Comparison of ENCODE assay signal across 23 cellular contexts in the genomic region with DNA sequence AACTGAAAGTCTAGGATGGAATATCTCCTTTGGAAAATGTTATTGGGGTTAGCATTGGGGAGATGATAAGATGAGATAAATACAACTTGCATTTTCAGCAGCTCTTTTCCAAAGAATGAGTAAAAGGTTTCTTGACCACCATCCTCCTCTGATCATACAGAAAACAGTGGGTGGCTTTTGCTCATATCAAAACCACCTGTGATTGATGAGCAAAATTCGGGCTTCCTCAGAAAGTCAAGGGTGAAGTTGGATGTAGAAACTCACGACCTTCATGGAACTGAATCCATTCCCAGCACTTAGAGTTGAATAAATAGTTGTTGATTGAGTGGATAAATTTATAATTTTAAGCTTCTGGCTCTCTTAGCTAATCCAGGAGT.
DNase-seq lines count a peak whose midpoint lies in the region; ATAC-seq and TF ChIP-seq lines count a peak whose summit lies in the region.
"Had no signal": no experiment of that assay in that cellular context is flagged by ENCODE, and none has a peak within 500 bp of the region (broad histone marks: within the 10 kb centered on the region; RNA-seq: fewer than 3 reads in every experiment).

No MANE protein-coding gene starts in this region.

- H3K36me3 ChIP-seq in CD8-positive, alpha-beta T cell (ENCODE audit: insufficient read depth, low read length) = no peaks in the 10 kb centered on the region
- H3K36me3 ChIP-seq: gastrocnemius medialis had no signal

- peaks cover 39% of the 10 kb centered on the region for H3K4me1 Mint-ChIP-seq in activated CD4-positive, alpha-beta T cell treated with anti-CD3 and anti-CD28 coated beads for 36 hours
- peaks cover 35% of the 10 kb centered on the region for H3K4me1 Mint-ChIP-seq in activated CD4-positive, alpha-beta T cell treated with anti-CD3 and anti-CD28 coated beads, Interleukin-2, amount 10 ng/mL, durations not matched to agents 7 days and 5 days
- H3K4me1 Mint-ChIP-seq in activated T-helper 2 cell treated with anti-CD3 and anti-CD28 coated beads, Interferon-gamma antibody, Interleukin-2, Interleukin-4, amounts not matched to agents 10 μg/mL and 5 μg/mL and 100 μg/mL, durations not matched to agents 14 hours and 24 hours and 36 hours (ENCODE audit: low read depth) = peaks cover 37% of the 10 kb centered on the region
- H3K4me1 Mint-ChIP-seq in CD8-positive, alpha-beta T cell (ENCODE audit: low read depth) = peaks cover 23% of the 10 kb centered on the region

- H3K27me3 Mint-ChIP-seq in activated CD4-positive, alpha-beta T cell treated with anti-CD3 and anti-CD28 coated beads for 36 hours = peaks cover 9% of the 10 kb centered on the region
- H3K27me3 Mint-ChIP-seq in activated CD4-positive, alpha-beta T cell treated with anti-CD3 and anti-CD28 coated beads, Interleukin-2, amount 10 ng/mL, durations not matched to agents 7 days and 5 days = peaks cover 26% of the 10 kb centered on the region
- H3K27me3 Mint-ChIP-seq in activated T-helper 2 cell treated with anti-CD3 and anti-CD28 coated beads, Interferon-gamma antibody, Interleukin-2, Interleukin-4, amounts not matched to agents 10 μg/mL and 5 μg/mL and 100 μg/mL, durations not matched to agents 14 hours and 24 hours and 36 hours (ENCODE audit: low read depth) = peaks cover 20% of the 10 kb centered on the region
- H3K27me3 Mint-ChIP-seq in CD8-positive, alpha-beta T cell (ENCODE audit: low read depth) = no peaks in the 10 kb centered on the region

- H3K4me3 Mint-ChIP-seq in activated CD4-positive, alpha-beta T cell treated with anti-CD3 and anti-CD28 coated beads for 36 hours = no peak overlapping the region
- H3K4me3 Mint-ChIP-seq in activated CD4-positive, alpha-beta T cell treated with anti-CD3 and anti-CD28 coated beads, Interleukin-2, amount 10 ng/mL, durations not matched to agents 7 days and 5 days = no peak overlapping the region
- peak overlapping the region; percentile 28 for H3K4me3 Mint-ChIP-seq in activated T-helper 2 cell treated with anti-CD3 and anti-CD28 coated beads, Interferon-gamma antibody, Interleukin-2, Interleukin-4, amounts not matched to agents 10 μg/mL and 5 μg/mL and 100 μg/mL, durations not matched to agents 14 hours and 24 hours and 36 hours (ENCODE audit: low read depth)
- no peak overlapping the region for H3K4me3 Mint-ChIP-seq in CD8-positive, alpha-beta T cell
- H3K4me3 Mint-ChIP-seq: natural killer cell treated with Interleukin-12 subunit alpha and Interleukin-12 subunit beta and Interleukin-15 and Interleukin-18, amount 100 ng/mL, for 72 hours; stimulated activated memory B cell treated with anti-CD40 and anti-IgM and Interleukin-4, amounts not matched to agents 10 μg/mL and 1 μg/mL and 100 μg/mL, for 72 hours had no signal

- H3K27ac Mint-ChIP-seq in activated CD4-positive, alpha-beta T cell treated with anti-CD3 and anti-CD28 coated beads for 36 hours = no peak overlapping the region
- no peak overlapping the region for H3K27ac Mint-ChIP-seq in activated CD4-positive, alpha-beta T cell treated with anti-CD3 and anti-CD28 coated beads, Interleukin-2, amount 10 ng/mL, durations not matched to agents 7 days and 5 days
- H3K27ac Mint-ChIP-seq in activated T-helper 2 cell treated with anti-CD3 and anti-CD28 coated beads, Interferon-gamma antibody, Interleukin-2, Interleukin-4, amounts not matched to agents 10 μg/mL and 5 μg/mL and 100 μg/mL, durations not matched to agents 14 hours and 24 hours and 36 hours = no peak overlapping the region
- no peak overlapping the region for H3K27ac Mint-ChIP-seq in CD8-positive, alpha-beta T cell
- H3K27ac Mint-ChIP-seq: stimulated activated memory B cell treated with anti-CD40 and anti-IgM and Interleukin-4, amounts not matched to agents 10 μg/mL and 1 μg/mL and 100 μg/mL, for 72 hours had no signal

- POLR2A ChIA-PET in activated CD4-positive, alpha-beta T cell treated with anti-CD3 and anti-CD28 coated beads for 36 hours (lab: Charles Lee) = no interaction called here
- POLR2A ChIA-PET in activated CD4-positive, alpha-beta T cell treated with anti-CD3 and anti-CD28 coated beads, Interleukin-2, amount 10 ng/mL, durations not matched to agents 7 days and 5 days (lab: Charles Lee) = no interaction called here
- POLR2A ChIA-PET in CD8-positive, alpha-beta T cell (lab: Charles Lee) = no interaction called here

- no peaks in the 10 kb centered on the region for H3K36me3 Mint-ChIP-seq in activated CD4-positive, alpha-beta T cell treated with anti-CD3 and anti-CD28 coated beads for 36 hours (ENCODE audit: low read depth)
- H3K36me3 Mint-ChIP-seq in activated CD4-positive, alpha-beta T cell treated with anti-CD3 and anti-CD28 coated beads, Interleukin-2, amount 10 ng/mL, durations not matched to agents 7 days and 5 days (ENCODE audit: low read depth) = peaks cover 30% of the 10 kb centered on the region
- H3K36me3 Mint-ChIP-seq in activated T-helper 2 cell treated with anti-CD3 and anti-CD28 coated beads, Interferon-gamma antibody, Interleukin-2, Interleukin-4, amounts not matched to agents 10 μg/mL and 5 μg/mL and 100 μg/mL, durations not matched to agents 14 hours and 24 hours and 36 hours (ENCODE audit: low read depth) = peaks cover 20% of the 10 kb centered on the region
- H3K36me3 Mint-ChIP-seq in CD8-positive, alpha-beta T cell = no peaks in the 10 kb centered on the region
- H3K36me3 Mint-ChIP-seq: stimulated activated memory B cell treated with anti-CD40 and anti-IgM and Interleukin-4, amounts not matched to agents 10 μg/mL and 1 μg/mL and 100 μg/mL, for 72 hours had no signal

- H3K9me3 Mint-ChIP-seq in activated CD4-positive, alpha-beta T cell treated with anti-CD3 and anti-CD28 coated beads for 36 hours (ENCODE audit: low read depth) = peaks cover 14% of the 10 kb centered on the region
- peaks cover 32% of the 10 kb centered on the region for H3K9me3 Mint-ChIP-seq in activated CD4-positive, alpha-beta T cell treated with anti-CD3 and anti-CD28 coated beads, Interleukin-2, amount 10 ng/mL, durations not matched to agents 7 days and 5 days
- peaks cover 33% of the 10 kb centered on the region for H3K9me3 Mint-ChIP-seq in activated T-helper 2 cell treated with anti-CD3 and anti-CD28 coated beads, Interferon-gamma antibody, Interleukin-2, Interleukin-4, amounts not matched to agents 10 μg/mL and 5 μg/mL and 100 μg/mL, durations not matched to agents 14 hours and 24 hours and 36 hours
- H3K9me3 Mint-ChIP-seq in CD8-positive, alpha-beta T cell = peaks cover 3% of the 10 kb centered on the region

- TF ChIP-seq CTCF in CD8-positive, alpha-beta T cell (IDR thresholded peaks at IDR 0.05) = no peak

- H3K27ac ChIP-seq in CD8-positive, alpha-beta T cell (ENCODE audit: low read depth, low read length) = no peak overlapping the region
- H3K27ac ChIP-seq: 22Rv1, gastrocnemius medialis, hepatocyte, skin epidermis, testis had no signal

- no peaks in the 10 kb centered on the region for H3K27me3 ChIP-seq in CD8-positive, alpha-beta T cell (ENCODE audit: insufficient read depth, low read length)
- H3K27me3 ChIP-seq: gastrocnemius medialis, hepatocyte, testis had no signal

- ATAC-seq in activated CD4-positive, alpha-beta T cell treated with anti-CD3 and anti-CD28 coated beads for 36 hours = peak; percentile 62
- ATAC-seq in CD8-positive, alpha-beta T cell = no peak
- ATAC-seq: gastrocnemius medialis, mucosa of descending colon had no signal

- H3K4me3 ChIP-seq in CD8-positive, alpha-beta T cell (ENCODE audit: low read depth, low read length) = no peak overlapping the region
- H3K4me3 ChIP-seq: gastrocnemius medialis, hepatocyte, mucosa of descending colon, skin epidermis, testis had no signal

- intact Hi-C loops in activated CD4-positive, alpha-beta T cell treated with anti-CD3 and anti-CD28 coated beads for 36 hours (cut with DNase I, micrococcal nuclease) = loop anchor here (2.0 to 10.0 kb wide), 4 partner anchors 82 to 1530 kb away; no protein-coding TSS in a partner anchor
- intact Hi-C loops in activated T-helper 2 cell treated with anti-CD3 and anti-CD28 coated beads, Interferon-gamma antibody, Interleukin-2, Interleukin-4, amounts not matched to agents 10 μg/mL and 5 μg/mL and 100 μg/mL, durations not matched to agents 14 hours and 24 hours and 36 hours (cut with micrococcal nuclease) = loop anchor here (2.0 to 10.0 kb wide), 2 partner anchors 16 to 190 kb away; no protein-coding TSS in a partner anchor
- intact Hi-C loops in CD8-positive, alpha-beta T cell (cut with DNase I, micrococcal nuclease) = no loop called here

- CTCF ChIA-PET in activated CD4-positive, alpha-beta T cell treated with anti-CD3 and anti-CD28 coated beads for 36 hours (lab: Charles Lee) = interaction anchor here (0.6 kb wide), 1 partner anchor 14 kb away, joined by 4 read pairs; no protein-coding TSS in a partner anchor
- CTCF ChIA-PET in activated CD4-positive, alpha-beta T cell treated with anti-CD3 and anti-CD28 coated beads, Interleukin-2, amount 10 ng/mL, durations not matched to agents 7 days and 5 days (lab: Charles Lee) = interaction anchor here (1.1 kb wide), 1 partner anchor 9 kb away, joined by 3 read pairs; no protein-coding TSS in a partner anchor
- CTCF ChIA-PET in CD8-positive, alpha-beta T cell (lab: Charles Lee) = interaction anchor here (1.7 kb wide), 1 partner anchor 62 kb away, joined by 5 read pairs; no protein-coding TSS in a partner anchor

- DNase-seq in activated CD4-positive, alpha-beta T cell treated with anti-CD3 and anti-CD28 coated beads for 36 hours = peak; percentile 36
- DNase-seq in activated CD4-positive, alpha-beta T cell treated with anti-CD3 and anti-CD28 coated beads, Interleukin-2, amount 10 ng/mL, durations not matched to agents 7 days and 5 days = no peak
- DNase-seq in stimulated activated CD4-positive, alpha-beta T cell treated with anti-CD3 and anti-CD28 coated beads, Interleukin-4, amount 100 ng/mL, for 24 hours = peak; percentile 41
- no peak for DNase-seq in stimulated activated CD4-positive, alpha-beta T cell treated with anti-CD3 and anti-CD28 coated beads, Interleukin-2, amount 100 ng/mL, for 48 hours
- no peak for DNase-seq in activated T-helper 2 cell treated with anti-CD3 and anti-CD28 coated beads, Interferon-gamma antibody, Interleukin-2, Interleukin-4, amounts not matched to agents 10 μg/mL and 5 μg/mL and 100 μg/mL, durations not matched to agents 14 hours and 24 hours and 36 hours (ENCODE audit: low spot score)
- DNase-seq in CD8-positive, alpha-beta T cell = no peak
- DNase-seq in occipital lobe (lab: John Stamatoyannopoulos, UW) = no peak
- DNase-seq in NCI-H446 (lab: John Stamatoyannopoulos, UW) = no peak
- DNase-seq: dermis blood vessel endothelial cell; gastrocnemius medialis; IMR-90; mucosa of descending colon; NCI-H1092; NCI-H187; NCI-H2171; NCI-H510A treated with DMSO at 0.1 percent for 48 hours; NK-92 treated with Interleukin-12 subunit alpha and Interleukin-12 subunit beta, amount 100 ng/mL, for 24 hours; testis had no signal

- H3K9me3 ChIP-seq in CD8-positive, alpha-beta T cell (ENCODE audit: low read length) = no peaks in the 10 kb centered on the region
- H3K9me3 ChIP-seq: gastrocnemius medialis, mucosa of descending colon, testis had no signal

- H3K4me1 ChIP-seq in CD8-positive, alpha-beta T cell (ENCODE audit: insufficient read depth, low read length) = peaks cover 14% of the 10 kb centered on the region
- H3K4me1 ChIP-seq: gastrocnemius medialis, testis had no signal

Comparison
In these comparisons a context has a peak if more than half of its experiments do, and no peak if none do; other contexts are left out.
1. DNase-seq: peak in activated CD4-positive, alpha-beta T cell treated with anti-CD3 and anti-CD28 coated beads for 36 hours (single experiment) and stimulated activated CD4-positive, alpha-beta T cell treated with anti-CD3 and anti-CD28 coated beads, Interleukin-4, amount 100 ng/mL, for 24 hours (single experiment); none in activated CD4-positive, alpha-beta T cell treated with anti-CD3 and anti-CD28 coated beads, Interleukin-2, amount 10 ng/mL, durations not matched to agents 7 days and 5 days (single experiment), stimulated activated CD4-positive, alpha-beta T cell treated with anti-CD3 and anti-CD28 coated beads, Interleukin-2, amount 100 ng/mL, for 48 hours (0 of 2), activated T-helper 2 cell treated with anti-CD3 and anti-CD28 coated beads, Interferon-gamma antibody, Interleukin-2, Interleukin-4, amounts not matched to agents 10 μg/mL and 5 μg/mL and 100 μg/mL, durations not matched to agents 14 hours and 24 hours and 36 hours (single experiment), CD8-positive, alpha-beta T cell (0 of 7), occipital lobe (single experiment) and NCI-H446 (0 of 2).
2. intact Hi-C loops: an anchor here in activated CD4-positive, alpha-beta T cell treated with anti-CD3 and anti-CD28 coated beads for 36 hours (2.0 to 10.0 kb wide) and activated T-helper 2 cell treated with anti-CD3 and anti-CD28 coated beads, Interferon-gamma antibody, Interleukin-2, Interleukin-4, amounts not matched to agents 10 μg/mL and 5 μg/mL and 100 μg/mL, durations not matched to agents 14 hours and 24 hours and 36 hours (2.0 to 10.0 kb wide); none called in CD8-positive, alpha-beta T cell.